12 cellular contexts compared by ENCODE assay signal in the genomic region with DNA sequence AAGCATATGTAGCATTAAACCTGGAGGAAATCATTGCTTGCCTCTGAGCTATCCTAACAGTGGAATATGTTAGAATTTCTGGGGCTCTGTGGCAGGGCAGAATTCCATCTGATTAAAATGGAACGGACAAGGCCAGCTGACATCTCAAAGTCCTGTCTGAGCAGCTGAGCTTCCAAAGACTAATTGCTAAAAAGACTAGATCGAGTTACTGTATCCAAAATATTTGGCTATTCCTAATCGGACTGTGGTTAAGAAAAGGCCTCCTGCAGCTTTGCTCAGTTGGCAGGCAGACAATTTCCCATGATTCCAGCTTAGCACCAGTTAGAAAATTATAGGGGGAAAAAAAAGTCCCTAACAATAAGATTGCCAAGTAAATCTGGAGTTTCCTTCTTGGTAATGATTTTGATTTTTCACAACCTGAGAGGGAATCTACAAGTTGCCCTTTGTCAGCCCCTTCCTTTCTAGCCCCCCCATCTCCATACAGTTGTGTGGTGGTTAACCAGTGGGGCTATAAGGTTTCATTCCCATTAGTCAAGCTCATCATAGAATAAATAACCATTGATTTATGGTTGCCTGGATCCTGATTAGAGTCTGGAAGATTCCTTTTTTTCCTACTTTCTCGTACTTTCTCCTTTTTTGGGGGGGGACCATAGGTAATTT. TPM values are rescaled to one million over a fixed set of nuclear protein-coding genes. Genes with fewer than 3 reads are reported as not detected.
DNase-seq lines count a peak whose midpoint lies in the region; ATAC-seq and TF ChIP-seq lines count a peak whose summit lies in the region.
"Had no signal": no experiment of that assay in that cellular context is flagged by ENCODE, and none has a peak within 500 bp of the region (broad histone marks: within the 10 kb centered on the region; RNA-seq: fewer than 3 reads in every experiment).

No MANE protein-coding gene starts in this region.

- no peak overlapping the region for H3K4me3 ChIP-seq in PC-9
- H3K4me3 ChIP-seq: BLaER1 had no signal

- no peak overlapping the region for H2AFZ ChIP-seq in PC-9

- H3K27ac ChIP-seq in PC-9 = no peak overlapping the region
- H3K27ac ChIP-seq: BLaER1 had no signal

- H3K79me2 ChIP-seq in PC-9 (ENCODE audit: low read depth) = no peaks in the 10 kb centered on the region; the same call in 1 of the 2 replicates

- no peaks in the 10 kb centered on the region for H3K9me2 ChIP-seq in PC-9 (ENCODE audit: insufficient read depth)

- peaks cover 77% of the 10 kb centered on the region for H3F3A ChIP-seq in PC-9 (ENCODE audit: insufficient read depth, low read depth)

- CTCF ChIA-PET in PC-9 (lab: Charles Lee) = interaction anchor here (0.6 kb wide), 1 partner anchor 508 kb away, joined by 7 read pairs; no protein-coding TSS in a partner anchor

- ATAC-seq in Right ventricle myocardium inferior = peak; percentile 37
- ATAC-seq in SK-N-SH treated with all-trans-retinoic acid at 6 μM for 48 hours = peak; percentile 86
- ATAC-seq in left cardiac atrium = peak; percentile 41 to 74
- ATAC-seq in HG03196 (IDR thresholded peaks at IDR 0.05; ENCODE audit: unreplicated experiment) = no peak

- H3K9me3 ChIP-seq in PC-9 (ENCODE audit: insufficient read depth, low read depth) = peaks cover 3% of the 10 kb centered on the region; the same call in 1 of the 2 replicates

- no peaks in the 10 kb centered on the region for H4K20me1 ChIP-seq in PC-9 (ENCODE audit: insufficient read depth)
- H4K20me1 ChIP-seq: BLaER1 had no signal

- DNase-seq in Right ventricle myocardium inferior (ENCODE audit: missing footprints) (no peak), cardiac septum (ENCODE audit: low spot score) (no peak), left cardiac atrium (no peak), PC-9 (no peak), COLO829 (ENCODE audit: low spot score) (no peak), NCI-H146 treated with DMSO at 0.1 percent for 48 hours (lab: John Stamatoyannopoulos, UW; ENCODE audit: unreplicated experiment) (no peak)
- DNase-seq: activated naive CD8-positive, alpha-beta T cell treated with anti-CD3 and anti-CD28 coated beads for 36 hours; H9; stimulated activated naive CD4-positive, alpha-beta T cell treated with Interleukin-2 at 50 U/mL for 16 hours had no signal

- TF ChIP-seq CTCF in PC-9 (conservative IDR thresholded peaks at IDR 0.05) = no peak

- no TSS peak for BruUV-seq in PC-9 (replicated peaks; lab: Mats Ljungman, UMichigan)

- H3K4me1 ChIP-seq in PC-9 (replicated peaks; ENCODE audit: insufficient read depth) = no peaks in the 10 kb centered on the region
- H3K4me1 ChIP-seq: BLaER1 had no signal

- intact Hi-C loops in Right ventricle myocardium inferior (cut with DNase I) = no loop called here
- intact Hi-C loops in cardiac septum (cut with DNase I) = no loop called here
- intact Hi-C loops in left cardiac atrium (cut with DNase I) = no loop called here
- intact Hi-C loops in PC-9 (cut with micrococcal nuclease; ENCODE audit: unreplicated experiment) = no loop called here

- peaks cover 91% of the 10 kb centered on the region for H3K36me3 ChIP-seq in PC-9 (ENCODE audit: low read depth)
- H3K36me3 ChIP-seq: BLaER1 had no signal

- no peak overlapping the region for H3K4me2 ChIP-seq in PC-9
- H3K4me2 ChIP-seq: BLaER1 had no signal

- POLR2A ChIA-PET in PC-9 (lab: Charles Lee; ENCODE audit: unreplicated experiment) = no interaction called here

- H3K27me3 ChIP-seq in PC-9 (ENCODE audit: insufficient read depth, low read depth) = no peaks in the 10 kb centered on the region
- H3K27me3 ChIP-seq: BLaER1 had no signal

TF ChIP-seq in SK-N-SH treated with all-trans-retinoic acid at 6 μM for 48 hours, 23 proteins besides CTCF, POLR2A, EP300 and RAD21:
- TF ChIP-seq, protein P1, sequence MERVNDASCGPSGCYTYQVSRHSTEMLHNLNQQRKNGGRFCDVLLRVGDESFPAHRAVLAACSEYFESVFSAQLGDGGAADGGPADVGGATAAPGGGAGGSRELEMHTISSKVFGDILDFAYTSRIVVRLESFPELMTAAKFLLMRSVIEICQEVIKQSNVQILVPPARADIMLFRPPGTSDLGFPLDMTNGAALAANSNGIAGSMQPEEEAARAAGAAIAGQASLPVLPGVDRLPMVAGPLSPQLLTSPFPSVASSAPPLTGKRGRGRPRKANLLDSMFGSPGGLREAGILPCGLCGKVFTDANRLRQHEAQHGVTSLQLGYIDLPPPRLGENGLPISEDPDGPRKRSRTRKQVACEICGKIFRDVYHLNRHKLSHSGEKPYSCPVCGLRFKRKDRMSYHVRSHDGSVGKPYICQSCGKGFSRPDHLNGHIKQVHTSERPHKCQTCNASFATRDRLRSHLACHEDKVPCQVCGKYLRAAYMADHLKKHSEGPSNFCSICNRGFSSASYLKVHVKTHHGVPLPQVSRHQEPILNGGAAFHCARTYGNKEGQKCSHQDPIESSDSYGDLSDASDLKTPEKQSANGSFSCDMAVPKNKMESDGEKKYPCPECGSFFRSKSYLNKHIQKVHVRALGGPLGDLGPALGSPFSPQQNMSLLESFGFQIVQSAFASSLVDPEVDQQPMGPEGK (CRISPR knock-in tag; IDR thresholded peaks at IDR 0.05; ENCODE audit: borderline replicate concordance) = no peak
- TF ChIP-seq BACH2 (CRISPR knock-in tag; IDR thresholded peaks at IDR 0.05; ENCODE audit: borderline replicate concordance) = no peak
- TF ChIP-seq OSR1 (CRISPR knock-in tag; IDR thresholded peaks at IDR 0.05) = no peak

RNA-seq across cellular contexts. Expression of a gene that starts 26.4 kb away (rescaled TPM):
- total RNA-seq in Right ventricle myocardium inferior (44.9 TPM), cardiac septum (42.0 TPM), left cardiac atrium (10 to 100 TPM; 37.5 to 46.3 TPM), PC-9 (2021) (611 and 635 TPM in 2 replicates)

RNA-seq across cellular contexts. Expression of a gene that starts 48.1 kb away (rescaled TPM):
- 4.2 TPM for total RNA-seq in Right ventricle myocardium inferior
- 7.4 TPM for total RNA-seq in cardiac septum
- 1 to 10 TPM; 6.0 to 7.4 TPM for total RNA-seq in left cardiac atrium
- 7.0 and 7.3 TPM in 2 replicates for total RNA-seq in PC-9 (2021)

RNA-seq across cellular contexts. Expression of a gene that starts 58.1 kb away (rescaled TPM):
- total RNA-seq in Right ventricle myocardium inferior (5.4 TPM), cardiac septum (5.0 TPM), left cardiac atrium (1 to 10 TPM; 6.3 to 8.4 TPM), PC-9 (2021) (7.3 and 7.9 TPM in 2 replicates)

Comparison
In these comparisons a context has a peak if more than half of its experiments do, and no peak if none do; other contexts are left out.
1. RNA of a gene that starts 26.4 kb away (total RNA-seq): 611 to 635 TPM in PC-9; 37.5 to 46.3 TPM in left cardiac atrium, 44.9 TPM in Right ventricle myocardium inferior (single experiment) and 42.0 TPM in cardiac septum (single experiment); every median in the first group is over 10 times any median in the second.